Comparison of ENCODE assay signal across 12 cellular contexts in the genomic region with DNA sequence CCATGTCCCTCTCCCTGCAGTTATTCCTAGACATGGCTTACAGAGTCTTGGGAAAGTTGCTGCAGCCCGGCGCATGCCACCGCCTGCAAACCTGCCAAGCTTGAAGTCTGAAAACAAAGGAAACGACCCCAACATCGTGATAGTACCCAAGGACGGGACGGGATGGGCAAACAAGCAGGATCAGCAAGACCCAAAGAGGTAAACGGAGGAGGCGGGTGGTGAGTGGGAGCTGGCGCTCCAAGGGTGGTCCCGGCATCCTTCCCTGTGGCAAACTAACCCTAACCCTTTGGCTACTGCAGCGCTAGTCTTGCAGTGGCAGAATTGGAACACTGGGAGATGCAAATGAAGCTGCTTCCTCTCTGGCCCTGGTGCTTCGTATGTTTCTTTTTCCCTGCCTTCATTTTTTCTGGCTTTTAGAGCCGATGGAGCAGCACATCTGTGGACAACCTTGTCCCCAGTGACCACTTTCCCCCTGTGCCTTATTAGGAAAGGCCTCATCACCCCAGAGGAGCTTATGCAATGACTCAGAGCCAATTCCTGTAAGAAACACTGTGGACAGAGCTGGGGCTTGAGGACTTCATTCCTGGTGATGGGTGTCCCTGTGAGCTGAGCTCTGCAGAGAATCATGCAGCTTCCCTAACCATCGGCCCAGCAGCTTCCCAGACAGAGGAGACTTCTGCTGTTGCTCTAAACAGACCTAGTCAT. TPM values are rescaled to one million over a fixed set of nuclear protein-coding genes. Genes with fewer than 3 reads are reported as not detected.
DNase-seq lines count a peak whose midpoint lies in the region; ATAC-seq and TF ChIP-seq lines count a peak whose summit lies in the region.
"Had no signal": no experiment of that assay in that cellular context is flagged by ENCODE, and none has a peak within 500 bp of the region (broad histone marks: within the 10 kb centered on the region; RNA-seq: fewer than 3 reads in every experiment).

No MANE protein-coding gene starts in this region.

- H3K27ac ChIP-seq in body of pancreas (no peak overlapping the region), thoracic aorta (peak overlapping the region in 1 of 2 donors; percentile 0)
- H3K27ac ChIP-seq: KMS-11, psoas muscle had no signal

- TF ChIP-seq POLR2A in body of pancreas (IDR thresholded peaks at IDR 0.05) = no peak

- 77 to 81% methylated on average over 14 to 15 of the region's 15 CpGs for WGBS in body of pancreas, 2 donors

- peak overlapping the region; percentile 46 for H3K27ac Mint-ChIP-seq in activated naive CD4-positive, alpha-beta T cell treated with anti-CD3 and anti-CD28 coated beads, Interleukin-2, amount 50 U/mL, for 24 hours

- peak; percentile 12 for ATAC-seq in body of pancreas
- ATAC-seq in thoracic aorta (ENCODE audit: insufficient number of reproducible peaks, low FRiP score, low read depth) = peak; percentile 37
- ATAC-seq in GM19397 (IDR thresholded peaks at IDR 0.05; ENCODE audit: unreplicated experiment) = no peak

- peaks cover 4% of the 10 kb centered on the region for H3K36me3 Mint-ChIP-seq in activated naive CD4-positive, alpha-beta T cell treated with anti-CD3 and anti-CD28 coated beads, Interleukin-2, amount 50 U/mL, for 24 hours

- H3K27me3 ChIP-seq in body of pancreas (no peaks in the 10 kb centered on the region), thoracic aorta (replicated peaks; ENCODE audit: insufficient read depth) (no peaks in the 10 kb centered on the region)

- H3K36me3 ChIP-seq in body of pancreas (replicated peaks in 1 of 2; ENCODE audit: insufficient read depth in 1 of 2, low read depth in 2 of 2) = peaks cover 0 to 10% of the 10 kb centered on the region in 2 donors
- H3K36me3 ChIP-seq in thoracic aorta = peaks cover 18% of the 10 kb centered on the region

- no peak overlapping the region for H3K4me3 Mint-ChIP-seq in activated naive CD4-positive, alpha-beta T cell treated with anti-CD3 and anti-CD28 coated beads, Interleukin-2, amount 50 U/mL, for 24 hours

- DNase-seq in activated naive CD4-positive, alpha-beta T cell treated with Interleukin-2 at 50 U/mL for 16 hours = no peak
- no peak for DNase-seq in body of pancreas
- DNase-seq in islet precursor cell = peak; percentile 86
- DNase-seq in thoracic aorta (ENCODE audit: low spot score) = no peak
- no peak for DNase-seq in RPMI8226
- DNase-seq in activated T-cell treated with anti-CD3 and anti-CD28 coated beads, Interleukin-2, amount 50 U/mL, for 48 hours = no peak
- DNase-seq: COR-L47, psoas muscle, T1000 had no signal

- peaks cover 13% of the 10 kb centered on the region for H3K4me1 ChIP-seq in body of pancreas
- H3K4me1 ChIP-seq in thoracic aorta (ENCODE audit: control insufficient read depth in 1 of 2, low read depth in 2 of 2) = peaks cover 14 to 58% of the 10 kb centered on the region in 2 donors

- no peaks in the 10 kb centered on the region for H3K9me3 ChIP-seq in body of pancreas
- no peaks in the 10 kb centered on the region for H3K9me3 ChIP-seq in thoracic aorta
- H3K9me3 ChIP-seq: psoas muscle had no signal

- TF ChIP-seq CTCF in body of pancreas (IDR thresholded peaks at IDR 0.05) = no peak
- no peak for TF ChIP-seq CTCF in thoracic aorta (IDR thresholded peaks at IDR 0.05)

- intact Hi-C loops in body of pancreas (cut with DNase I) = no loop called here

- no peaks in the 10 kb centered on the region for H3K27me3 Mint-ChIP-seq in activated naive CD4-positive, alpha-beta T cell treated with anti-CD3 and anti-CD28 coated beads, Interleukin-2, amount 50 U/mL, for 24 hours

- H3K4me1 Mint-ChIP-seq in activated naive CD4-positive, alpha-beta T cell treated with anti-CD3 and anti-CD28 coated beads, Interleukin-2, amount 50 U/mL, for 24 hours = peaks cover 28% of the 10 kb centered on the region

- no peak overlapping the region for H3K4me3 ChIP-seq in body of pancreas
- H3K4me3 ChIP-seq in thoracic aorta = no peak overlapping the region
- H3K4me3 ChIP-seq: psoas muscle had no signal

- H3K9me3 Mint-ChIP-seq in activated naive CD4-positive, alpha-beta T cell treated with anti-CD3 and anti-CD28 coated beads, Interleukin-2, amount 50 U/mL, for 24 hours = no peaks in the 10 kb centered on the region

RNA-seq across cellular contexts. Expression of gene PRRC2B, which starts 38.9 kb away (rescaled TPM):
- total RNA-seq in body of pancreas (100 to 1,000 TPM in 1 of 2 donors, 10 to 100 TPM in 1; 78.3 to 177 TPM), thoracic aorta (100 to 1,000 TPM; 162 to 198 TPM)
